Comparison of ENCODE assay signal across 10 cellular contexts in the genomic region with DNA sequence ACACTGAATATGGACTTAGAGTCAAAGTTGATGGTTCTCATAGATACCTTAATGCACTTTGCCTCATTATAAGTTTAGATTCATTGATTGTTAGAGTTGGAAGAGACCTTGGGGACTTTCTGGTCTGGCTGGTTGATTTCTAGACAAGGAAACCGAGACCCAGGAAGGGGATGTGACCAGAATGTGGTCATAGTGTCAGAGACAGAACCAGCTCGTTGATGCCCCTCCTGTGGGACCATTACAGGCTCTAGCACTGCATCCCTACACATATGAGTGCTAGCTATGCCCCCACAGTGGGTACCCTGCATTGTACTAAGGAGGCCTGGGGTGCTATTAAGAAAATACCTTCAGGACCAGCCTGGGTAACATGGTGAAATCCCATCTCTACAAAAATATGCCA.
"Had no signal": no experiment of that assay in that cellular context is flagged by ENCODE, and none has a peak within 500 bp of the region (broad histone marks: within the 10 kb centered on the region; RNA-seq: fewer than 3 reads in every experiment).

No MANE protein-coding gene starts in this region.

- DNase-seq: activated naive CD8-positive, alpha-beta T cell treated with anti-CD3 and anti-CD28 coated beads, Interleukin-2, amount 10 ng/mL, durations not matched to agents 7 days and 5 days; activated T-cell treated with anti-CD3 and anti-CD28 coated beads, Interleukin-2, amount 50 U/mL, for 48 hours; anterior cingulate cortex; cerebellar nuclear complex; heart left ventricle; left colon; stimulated activated CD4-positive, alpha-beta T cell treated with anti-CD3 and anti-CD28 coated beads, Interleukin-1b, Interleukin-23, amount 100 ng/mL, for 48 hours; tibial artery had no signal

- H3K27ac Mint-ChIP-seq: activated naive CD8-positive, alpha-beta T cell treated with anti-CD3 and anti-CD28 coated beads, Interleukin-2, amount 10 ng/mL, durations not matched to agents 7 days and 5 days; T-helper 2 cell treated with Interferon-gamma antibody and Interleukin-4, amounts not matched to agents 5 μg/mL and 100 μg/mL, for 36 hours had no signal

- H3K36me3 Mint-ChIP-seq: activated naive CD8-positive, alpha-beta T cell treated with anti-CD3 and anti-CD28 coated beads, Interleukin-2, amount 10 ng/mL, durations not matched to agents 7 days and 5 days had no signal

- H3K9me3 Mint-ChIP-seq: dendritic cell treated with granulocyte-macrophage colony-stimulating factor and Interleukin-4, amounts not matched to agents 40 ng/mL and 50 ng/mL, for 4 days had no signal

- H3K27me3 Mint-ChIP-seq: activated naive CD8-positive, alpha-beta T cell treated with anti-CD3 and anti-CD28 coated beads, Interleukin-2, amount 10 ng/mL, durations not matched to agents 7 days and 5 days; dendritic cell treated with granulocyte-macrophage colony-stimulating factor and Interleukin-4, amounts not matched to agents 40 ng/mL and 50 ng/mL, for 4 days had no signal

- H3K4me3 Mint-ChIP-seq: activated naive CD8-positive, alpha-beta T cell treated with anti-CD3 and anti-CD28 coated beads, Interleukin-2, amount 10 ng/mL, durations not matched to agents 7 days and 5 days; dendritic cell treated with granulocyte-macrophage colony-stimulating factor and Interleukin-4, amounts not matched to agents 40 ng/mL and 50 ng/mL, for 4 days; T-helper 2 cell treated with Interferon-gamma antibody and Interleukin-4, amounts not matched to agents 5 μg/mL and 100 μg/mL, for 36 hours had no signal
